8 cellular contexts compared by ENCODE assay signal in genomic region chr17:50948711-50949110, GRCh38.
A peak's percentile ranks its signal among the peaks of the same experiment; 100 is the strongest.
DNase-seq lines count a peak whose midpoint lies in the region; ATAC-seq and TF ChIP-seq lines count a peak whose summit lies in the region.

No MANE protein-coding gene starts in this region.

- peaks cover 32% of the 10 kb centered on the region for H3K4me1 ChIP-seq in Caco-2
- H3K4me1 ChIP-seq in skeletal muscle tissue (ENCODE audit: control insufficient read depth in 3 of 3, insufficient read depth in 3 of 3, low read length in 3 of 3): peaks cover 75 to 86% (median 79%) of the 10 kb centered on the region in 3 donors

- H3K9ac ChIP-seq in skeletal muscle tissue (ENCODE audit: low read depth in 1 of 3, low read length in 3 of 3): peak overlapping the region; percentile 84 to 95 (median 89)

- H3K4me3 Mint-ChIP-seq in Caco-2 (ENCODE audit: unreplicated experiment): no peak overlapping the region
- no peak overlapping the region for H3K4me3 Mint-ChIP-seq in T-helper 17 cell

- H3K27ac Mint-ChIP-seq in Caco-2 (ENCODE audit: unreplicated experiment) (peak overlapping the region; percentile 16), T-helper 17 cell (no peak overlapping the region)

- no peaks in the 10 kb centered on the region for H3K9me3 Mint-ChIP-seq in Caco-2 (ENCODE audit: unreplicated experiment)

- no peak for TF ChIP-seq CTCF in Caco-2 (IDR thresholded peaks at IDR 0.05; ENCODE audit: insufficient read depth in 1 of 2, low read depth in 1 of 2, low read length in 1 of 2, severe bottlenecking in 1 of 2, unreplicated experiment in 1 of 2)

- POLR2A ChIA-PET in Caco-2 (lab: Charles Lee): interaction anchor here (1.1 to 2.8 kb wide), 5 partner anchors 17 to 229 kb away, joined by 3 to 42 read pairs (median 4); partner anchors contain the start of genes LUC7L3 and TOB1

- no peaks in the 10 kb centered on the region for H3K27me3 ChIP-seq in Caco-2 (replicated peaks; ENCODE audit: control insufficient read depth, insufficient read depth, low read length)
- no peaks in the 10 kb centered on the region for H3K27me3 ChIP-seq in skeletal muscle tissue (ENCODE audit: control insufficient read depth in 3 of 3, insufficient read depth in 3 of 3, low read length in 3 of 3)

- no peaks in the 10 kb centered on the region for H3K9me3 ChIP-seq in Caco-2
- H3K9me3 ChIP-seq in skeletal muscle tissue (ENCODE audit: control insufficient read depth in 3 of 3, low read length in 3 of 3): no peaks in the 10 kb centered on the region
- H3K9me3 ChIP-seq in T-helper 17 cell (ENCODE audit: control insufficient read depth, low read length, poor library complexity, severe bottlenecking): no peaks in the 10 kb centered on the region

- peaks cover 21% of the 10 kb centered on the region for H3K4me1 Mint-ChIP-seq in Caco-2 (ENCODE audit: low read depth, unreplicated experiment)
- peaks cover 16% of the 10 kb centered on the region for H3K4me1 Mint-ChIP-seq in T-helper 17 cell

- H3K36me3 ChIP-seq in Caco-2 (ENCODE audit: control insufficient read depth, insufficient read depth, low read length) (no peaks in the 10 kb centered on the region), skeletal muscle tissue (ENCODE audit: control insufficient read depth in 3 of 3, insufficient read depth in 3 of 3, low read length in 3 of 3) (no peaks in the 10 kb centered on the region)

- H3K27me3 Mint-ChIP-seq in Caco-2 (ENCODE audit: insufficient read depth, unreplicated experiment) (no peaks in the 10 kb centered on the region), T-helper 17 cell (no peaks in the 10 kb centered on the region)

- intact Hi-C loops in Caco-2 (cut with micrococcal nuclease; ENCODE audit: unreplicated experiment): no loop called here

- no peaks in the 10 kb centered on the region for H3K36me3 Mint-ChIP-seq in Caco-2 (ENCODE audit: insufficient read depth, unreplicated experiment)
- H3K36me3 Mint-ChIP-seq in T-helper 17 cell (ENCODE audit: low read depth): no peaks in the 10 kb centered on the region

- ATAC-seq in left lobe of liver (no peak), T-helper 17 cell (no peak), GM18858 (IDR thresholded peaks at IDR 0.05; ENCODE audit: unreplicated experiment) (no peak)

- DNase-seq in Caco-2: peak in 1 of 2 experiments; percentile 19
- DNase-seq in activated CD8-positive, alpha-beta memory T cell treated with anti-CD3 and anti-CD28 coated beads, Interleukin-2, amount 50 U/mL, for 48 hours: peak; percentile 34
- peak; percentile 42 for DNase-seq in left lobe of liver (ENCODE audit: low spot score)
- DNase-seq in NCI-H2107 treated with DMSO at 0.1 percent for 48 hours (lab: John Stamatoyannopoulos, UW; ENCODE audit: unreplicated experiment): no peak
- DNase-seq in NK-92 (lab: John Stamatoyannopoulos, UW; ENCODE audit: unreplicated experiment): no peak
- DNase-seq in T-helper 17 cell: no peak

- CTCF ChIA-PET in Caco-2 (lab: Charles Lee): interaction anchor here (0.8 to 3.7 kb wide), 10 partner anchors 8 to 165 kb away, joined by 3 to 84 read pairs (median 9); partner anchors contain the start of gene TOB1

- no TSS peak for BruUV-seq in Caco-2 (replicated peaks; lab: Mats Ljungman, UMichigan)

- H3K27ac ChIP-seq in skeletal muscle tissue (ENCODE audit: low read depth, low read length): peak overlapping the region; percentile 99

- H3K4me3 ChIP-seq in Caco-2 (ENCODE audit: low read depth, low read length) (no peak overlapping the region), skeletal muscle tissue (ENCODE audit: low read length in 3 of 3) (no peak overlapping the region)

Comparison
In these comparisons a context has a peak if more than half of its experiments do, and no peak if none do; other contexts are left out.
1. DNase-seq: peak in activated CD8-positive, alpha-beta memory T cell treated with anti-CD3 and anti-CD28 coated beads, Interleukin-2, amount 50 U/mL, for 48 hours (single experiment) and left lobe of liver (single experiment); none in NCI-H2107 treated with DMSO at 0.1 percent for 48 hours (single experiment), NK-92 (single experiment) and T-helper 17 cell (0 of 3).